ENCODE assay signal across 1 cellular context in genomic region chr18:8963876-8964275, GRCh38.
TF ChIP-seq lines count a peak whose summit lies in the region.

No MANE protein-coding gene starts in this region.

TF ChIP-seq in GM23338, 12 proteins besides CTCF, POLR2A, EP300 and RAD21:
- TF ChIP-seq ZNF462 (CRISPR knock-in tag; IDR thresholded peaks at IDR 0.05) = no peak
- no peak for TF ChIP-seq EZH2phosphoT487 (IDR thresholded peaks at IDR 0.05; ENCODE audit: unreplicated experiment)
- no peak for TF ChIP-seq STAT1 (IDR thresholded peaks at IDR 0.05; ENCODE audit: unreplicated experiment)
- no peak for TF ChIP-seq NANOG (IDR thresholded peaks at IDR 0.05; ENCODE audit: borderline replicate concordance)
- no peak for TF ChIP-seq EZH2 (IDR thresholded peaks at IDR 0.05; ENCODE audit: low read depth, unreplicated experiment)
- TF ChIP-seq ETS1 (IDR thresholded peaks at IDR 0.05) = no peak
